Comparison of ENCODE assay signal across 9 cellular contexts in genomic region chr7:6443372-6443941, GRCh38. TPM values are rescaled to one million over a fixed set of nuclear protein-coding genes. Genes with fewer than 3 reads are reported as not detected.
DNase-seq lines count a peak whose midpoint lies in the region; ATAC-seq, FAIRE-seq and TF ChIP-seq lines count a peak whose summit lies in the region.
"Had no signal": no experiment of that assay in that cellular context is flagged by ENCODE, and none has a peak within 500 bp of the region (broad histone marks: within the 10 kb centered on the region; RNA-seq: fewer than 3 reads in every experiment).

No MANE protein-coding gene starts in this region.

- POLR2A ChIA-PET in HepG2 (lab: Yijun Ruan, JAX), result no interaction called here

- H3K36me3 ChIP-seq in HepG2 (replicated peaks in 1 of 2; ENCODE audit: control insufficient read depth in 1 of 2, insufficient read depth in 2 of 2, low read length in 2 of 2) (peaks cover 7 to 37% of the 10 kb centered on the region in 2 experiments), right lobe of liver (peaks cover 0 to 21% (median 2%) of the 10 kb centered on the region in 4 donors), neuronal stem cell (replicated peaks in 1 of 2; ENCODE audit: control insufficient read depth in 2 of 2, insufficient read depth in 2 of 2, low read length in 2 of 2) (peaks cover 21 to 58% of the 10 kb centered on the region in 2 donors)

- no peaks in the 10 kb centered on the region for H3K27me3 Mint-ChIP-seq in activated naive CD8-positive, alpha-beta T cell treated with anti-CD3 and anti-CD28 coated beads, Interleukin-2, amount 50 U/mL, for 24 hours

- H3K14ac ChIP-seq in neuronal stem cell (ENCODE audit: low read length), result no peak overlapping the region

- no peak overlapping the region for H2BK12ac ChIP-seq in neuronal stem cell (ENCODE audit: low read length)

- H3K4me3 ChIP-seq in HepG2 (replicated peaks in 1 of 3; ENCODE audit: insufficient read depth in 1 of 3, low read depth in 2 of 3, low read length in 3 of 3), result no peak overlapping the region
- H3K4me3 ChIP-seq in right lobe of liver, result no peak overlapping the region
- H3K4me3 ChIP-seq in neuronal stem cell (ENCODE audit: low read length in 2 of 2), result no peak overlapping the region

- H3K36me3 Mint-ChIP-seq in activated naive CD8-positive, alpha-beta T cell treated with anti-CD3 and anti-CD28 coated beads, Interleukin-2, amount 50 U/mL, for 24 hours (ENCODE audit: low read depth), result peaks cover 49% of the 10 kb centered on the region

- H3K4me1 Mint-ChIP-seq in activated naive CD8-positive, alpha-beta T cell treated with anti-CD3 and anti-CD28 coated beads, Interleukin-2, amount 50 U/mL, for 24 hours, result peaks cover 63% of the 10 kb centered on the region

- H3K27me3 ChIP-seq in HepG2 (ENCODE audit: control insufficient read depth in 1 of 2, insufficient read depth in 2 of 2, low read length in 2 of 2), result no peaks in the 10 kb centered on the region; a peak in 1 of 5 replicates
- H3K27me3 ChIP-seq in right lobe of liver, result no peaks in the 10 kb centered on the region
- no peaks in the 10 kb centered on the region for H3K27me3 ChIP-seq in neuronal stem cell (ENCODE audit: control insufficient read depth in 3 of 3, insufficient read depth in 3 of 3, low read depth in 1 of 3, low read length in 3 of 3)

- no peak overlapping the region for H3K4ac ChIP-seq in neuronal stem cell (ENCODE audit: low read length)

- H3K4me3 Mint-ChIP-seq in activated naive CD8-positive, alpha-beta T cell treated with anti-CD3 and anti-CD28 coated beads, Interleukin-2, amount 50 U/mL, for 24 hours, result no peak overlapping the region

- H2AFZ ChIP-seq in HepG2 (ENCODE audit: low read length) (no peak overlapping the region), neuronal stem cell (ENCODE audit: low read length) (no peak overlapping the region)

- no peak overlapping the region for H3K18ac ChIP-seq in neuronal stem cell (ENCODE audit: low read length)

- DNase-seq in HepG2 (ENCODE audit: low spot score) (peak; percentile 18), right lobe of liver (no peak), hepatic stellate cell (ENCODE audit: low spot score) (peak; percentile 82), neuronal stem cell (ENCODE audit: low spot score) (no peak), NCI-H510A treated with DMSO at 0.1 percent for 48 hours (lab: John Stamatoyannopoulos, UW) (no peak)
- DNase-seq in activated naive CD8-positive, alpha-beta T cell treated with anti-CD3 and anti-CD28 coated beads, Interleukin-2, amount 50 U/mL, for 24 hours, result no peak
- DNase-seq in activated CD4-positive, alpha-beta T cell treated with anti-CD3 and anti-CD28 coated beads, Interleukin-2, amount 50 U/mL, for 48 hours, result no peak
- DNase-seq: NCI-H187 had no signal

- TF ChIP-seq CTCF in HepG2 (CRISPR knock-in tag; IDR thresholded peaks at IDR 0.05) (no peak), right lobe of liver (IDR thresholded peaks at IDR 0.05) (no peak)

- no peak for TF ChIP-seq RAD21 in HepG2 (CRISPR knock-in tag; IDR thresholded peaks at IDR 0.05)

- H4K91ac ChIP-seq in neuronal stem cell (ENCODE audit: low read depth, low read length, poor library complexity), result no peak overlapping the region

- no peaks in the 10 kb centered on the region for H3K9me3 Mint-ChIP-seq in activated naive CD8-positive, alpha-beta T cell treated with anti-CD3 and anti-CD28 coated beads, Interleukin-2, amount 50 U/mL, for 24 hours

- no peak overlapping the region for H2BK120ac ChIP-seq in neuronal stem cell (ENCODE audit: low read depth, low read length)

- H3K27ac ChIP-seq in HepG2 (ENCODE audit: extremely low read length, insufficient read depth, low read length), result no peak overlapping the region
- H3K27ac ChIP-seq in right lobe of liver, result no peak overlapping the region
- no peak overlapping the region for H3K27ac ChIP-seq in neuronal stem cell (replicated peaks; ENCODE audit: low read length)

- H4K20me1 ChIP-seq in HepG2 (ENCODE audit: insufficient read depth, low read length), result no peaks in the 10 kb centered on the region

- in situ Hi-C loops in HepG2 (cut with HindIII; ENCODE audit: extremely low pct_ligation_motif_present, low pct_unique_long_range_greater_than_20kb), result no loop called here

- no peak overlapping the region for H2BK5ac ChIP-seq in neuronal stem cell (ENCODE audit: low read length)

- ATAC-seq in HepG2, result no peak
- ATAC-seq in right lobe of liver, result no peak
- no peak for ATAC-seq in activated naive CD8-positive, alpha-beta T cell treated with anti-CD3 and anti-CD28 coated beads, Interleukin-2, amount 50 U/mL, for 24 hours
- no peak for ATAC-seq in GM21423 (IDR thresholded peaks at IDR 0.05; ENCODE audit: unreplicated experiment)

- H3K79me1 ChIP-seq in neuronal stem cell (ENCODE audit: low read depth, low read length), result peaks cover 12% of the 10 kb centered on the region

- no TSS peak for BruUV-seq in HepG2 (replicated peaks; lab: Mats Ljungman, UMichigan)

- 100% methylated on average over 5 of the region's 5 CpGs for WGBS in HepG2 (ENCODE audit: low lambda C conversion rate)
- WGBS in right lobe of liver (ENCODE audit: insufficient coverage, low coverage, low lambda C conversion rate, missing lambda C conversion rate), result 93% methylated on average over 5 of the region's 5 CpGs
- WGBS in neuronal stem cell (ENCODE audit: extremely low coverage in 2 of 2, insufficient read length in 2 of 2, insufficient replicate concordance in 1 of 2), 2 donors, result no CpG with 5 or more reads among the region's 5 CpGs

- intact Hi-C loops in HepG2 (cut with micrococcal nuclease; ENCODE audit: unreplicated experiment) (no loop called here), right lobe of liver (cut with DNase I) (no loop called here)

- no peak for FAIRE-seq in HepG2 (lab: Jason Lieb, UNC)

- TF ChIP-seq EP300 in HepG2 (IDR thresholded peaks at IDR 0.05; ENCODE audit: low read depth in 2 of 2, low read length in 2 of 2) (no peak), HepG2 (CRISPR knock-in tag; IDR thresholded peaks at IDR 0.05; ENCODE audit: borderline replicate concordance) (no peak)

- H3K23ac ChIP-seq in neuronal stem cell (ENCODE audit: low read depth, low read length, poor library complexity), result no peak overlapping the region

- peaks cover 27% of the 10 kb centered on the region for H3K79me2 ChIP-seq in HepG2 (ENCODE audit: insufficient read depth, low read length)

- H3K9me3 ChIP-seq in HepG2 (ENCODE audit: low read length), result no peaks in the 10 kb centered on the region
- H3K9me3 ChIP-seq in right lobe of liver, result no peaks in the 10 kb centered on the region
- H3K9me3 ChIP-seq in neuronal stem cell (replicated peaks in 1 of 2; ENCODE audit: control insufficient read depth in 2 of 2, insufficient read depth in 1 of 2, low read depth in 1 of 2, low read length in 2 of 2), result no peaks in the 10 kb centered on the region

- H2BK15ac ChIP-seq in neuronal stem cell (ENCODE audit: low read length), result no peak overlapping the region

- H2AK5ac ChIP-seq in neuronal stem cell (ENCODE audit: low read depth, low read length), result no peak overlapping the region

- H4K8ac ChIP-seq in neuronal stem cell (ENCODE audit: low read depth, low read length), result no peak overlapping the region

- no peak for TF ChIP-seq POLR2A in HepG2 (IDR thresholded peaks at IDR 0.05; ENCODE audit: insufficient read depth in 1 of 2, low read depth in 2 of 2, low read length in 2 of 2)
- no peak for TF ChIP-seq POLR2A in right lobe of liver (IDR thresholded peaks at IDR 0.05)

- peaks cover 6% of the 10 kb centered on the region for H3K4me1 ChIP-seq in HepG2 (ENCODE audit: insufficient read depth, low read length)
- H3K4me1 ChIP-seq in right lobe of liver, result peaks cover 0 to 7% (median 1%) of the 10 kb centered on the region in 4 donors
- H3K4me1 ChIP-seq in neuronal stem cell (ENCODE audit: control insufficient read depth in 2 of 2, insufficient read depth in 1 of 2, low read depth in 1 of 2, low read length in 2 of 2), result peaks cover 0 to 4% of the 10 kb centered on the region in 2 donors

- CTCF ChIA-PET in HepG2 (lab: Yijun Ruan, JAX; ENCODE audit: low intra/inter-chr PET ratio, low total read pairs), result no interaction called here

- H3K4me2 ChIP-seq in HepG2 (ENCODE audit: low read depth, low read length), result no peak overlapping the region
- H3K4me2 ChIP-seq in neuronal stem cell (ENCODE audit: insufficient read depth, low read length, poor library complexity, severe bottlenecking), result no peak overlapping the region

- H3K27ac Mint-ChIP-seq in activated naive CD8-positive, alpha-beta T cell treated with anti-CD3 and anti-CD28 coated beads, Interleukin-2, amount 50 U/mL, for 24 hours, result peak overlapping the region; percentile 12

- H3K9ac ChIP-seq in HepG2 (ENCODE audit: insufficient read depth, low read depth, low read length), result no peak overlapping the region
- H3K9ac ChIP-seq in neuronal stem cell (ENCODE audit: low read depth, low read length, poor library complexity), result no peak overlapping the region

RNA-seq across cellular contexts. Expression of gene DAGLB, which starts 4.3 kb away (rescaled TPM):
- total RNA-seq in HepG2 (2016; rRNA removed; fragmentation: Illumina TruSeq; extraction: Trizol) (3.6 and 7.9 TPM in 2 replicates), right lobe of liver (10 to 100 TPM in 4 of 6 experiments, 1 to 10 TPM in 2; 8.9 to 12.7 (median 11.7) TPM)
- 6.4 and 7.1 TPM in 2 replicates for total RNA-seq in HepG2 (2016; cell fraction: cytosol; rRNA removed; fragmentation: Illumina TruSeq; extraction: Trizol; ENCODE audit: low read depth)
- total RNA-seq in HepG2 (2016; cell fraction: insoluble cytoplasmic fraction; rRNA removed; fragmentation: Illumina TruSeq; extraction: Trizol), result 3.1 and 7.2 TPM in 2 replicates
- 4.0 and 4.5 TPM in 2 replicates for total RNA-seq in HepG2 (2016; cell fraction: membrane; rRNA removed; fragmentation: Illumina TruSeq; extraction: Trizol)
- total RNA-seq in HepG2 (2016; cell fraction: nucleus; rRNA removed; fragmentation: Illumina TruSeq; extraction: Trizol), result 10.1 and 13.2 TPM in 2 replicates
- polyA plus RNA-seq in HepG2 (2011; rRNA removed), result 9.8 and 11.5 TPM in 2 replicates
- polyA plus RNA-seq in HepG2 (2011; cell fraction: cytosol; rRNA removed), result 9.4 and 11.5 TPM in 2 replicates
- 20.8 and 23.8 TPM in 2 replicates for polyA plus RNA-seq in HepG2 (2011; cell fraction: nucleus; rRNA removed)
- polyA plus RNA-seq in HepG2 (2012), result 7.9 and 10.4 TPM in 2 replicates
- polyA plus RNA-seq in HepG2 (2016; cell fraction: cytosol; fragmentation: Illumina TruSeq; extraction: Trizol; ENCODE audit: low read depth), result 1.2 and 1.8 TPM in 2 replicates
- polyA plus RNA-seq in HepG2 (2016; cell fraction: insoluble cytoplasmic fraction; fragmentation: Illumina TruSeq; extraction: Trizol; ENCODE audit: low read depth), result 3.4 and 4.3 TPM in 2 replicates
- 2.0 and 2.2 TPM in 2 replicates for polyA plus RNA-seq in HepG2 (2016; cell fraction: membrane; fragmentation: Illumina TruSeq; extraction: Trizol; ENCODE audit: low read depth)
- 21.3 and 23.7 TPM in 2 replicates for polyA plus RNA-seq in HepG2 (2016; cell fraction: nucleus; fragmentation: Illumina TruSeq; extraction: Trizol; ENCODE audit: insufficient read depth, low read depth)
- 40.2 and 95.0 TPM in 2 replicates for polyA minus RNA-seq in HepG2 (2011; rRNA and poly(A)+ RNA removed; ENCODE audit: low replicate concordance)
- polyA minus RNA-seq in HepG2 (2011; cell fraction: cytosol; rRNA and poly(A)+ RNA removed), result 9.5 and 9.9 TPM in 2 replicates
- 24.1 and 29.1 TPM in 2 replicates for polyA minus RNA-seq in HepG2 (2011; cell fraction: nucleus; rRNA and poly(A)+ RNA removed)
- polyA plus RNA-seq in neuronal stem cell (2013, experiment 1 of 2), result 10.6 TPM
- 9.4 TPM for polyA plus RNA-seq in neuronal stem cell (2013, experiment 2 of 2)

RNA-seq across cellular contexts. Expression of gene KDELR2, which starts 40.5 kb away (rescaled TPM):
- total RNA-seq in HepG2 (2016; rRNA removed; fragmentation: Illumina TruSeq; extraction: Trizol) (118 and 194 TPM in 2 replicates), right lobe of liver (100 to 1,000 TPM; 134 to 207 (median 144) TPM)
- total RNA-seq in HepG2 (2016; cell fraction: cytosol; rRNA removed; fragmentation: Illumina TruSeq; extraction: Trizol; ENCODE audit: low read depth), result 89.6 and 109 TPM in 2 replicates
- 120 and 181 TPM in 2 replicates for total RNA-seq in HepG2 (2016; cell fraction: insoluble cytoplasmic fraction; rRNA removed; fragmentation: Illumina TruSeq; extraction: Trizol)
- total RNA-seq in HepG2 (2016; cell fraction: membrane; rRNA removed; fragmentation: Illumina TruSeq; extraction: Trizol), result 185 and 203 TPM in 2 replicates
- 159 and 179 TPM in 2 replicates for total RNA-seq in HepG2 (2016; cell fraction: nucleus; rRNA removed; fragmentation: Illumina TruSeq; extraction: Trizol)
- 167 and 220 TPM in 2 replicates for polyA plus RNA-seq in HepG2 (2011; rRNA removed)
- 151 and 187 TPM in 2 replicates for polyA plus RNA-seq in HepG2 (2011; cell fraction: cytosol; rRNA removed)
- polyA plus RNA-seq in HepG2 (2011; cell fraction: nucleus; rRNA removed), result 68.9 and 73.8 TPM in 2 replicates
- 149 and 242 TPM in 2 replicates for polyA plus RNA-seq in HepG2 (2012)
- 230 and 315 TPM in 2 replicates for polyA plus RNA-seq in HepG2 (2016; cell fraction: cytosol; fragmentation: Illumina TruSeq; extraction: Trizol; ENCODE audit: low read depth)
- polyA plus RNA-seq in HepG2 (2016; cell fraction: insoluble cytoplasmic fraction; fragmentation: Illumina TruSeq; extraction: Trizol; ENCODE audit: low read depth), result 186 and 202 TPM in 2 replicates
- 266 and 311 TPM in 2 replicates for polyA plus RNA-seq in HepG2 (2016; cell fraction: membrane; fragmentation: Illumina TruSeq; extraction: Trizol; ENCODE audit: low read depth)
- polyA plus RNA-seq in HepG2 (2016; cell fraction: nucleus; fragmentation: Illumina TruSeq; extraction: Trizol; ENCODE audit: insufficient read depth, low read depth), result 443 and 455 TPM in 2 replicates
- polyA minus RNA-seq in HepG2 (2011; rRNA and poly(A)+ RNA removed; ENCODE audit: low replicate concordance), result 133 and 182 TPM in 2 replicates
- polyA minus RNA-seq in HepG2 (2011; cell fraction: cytosol; rRNA and poly(A)+ RNA removed), result 108 and 113 TPM in 2 replicates
- polyA minus RNA-seq in HepG2 (2011; cell fraction: nucleus; rRNA and poly(A)+ RNA removed), result 69.6 and 80.1 TPM in 2 replicates
- polyA plus RNA-seq in neuronal stem cell (2013, experiment 1 of 2), result 70.7 TPM
- 74.1 TPM for polyA plus RNA-seq in neuronal stem cell (2013, experiment 2 of 2)

Comparison
In these comparisons a context has a peak if more than half of its experiments do, and no peak if none do; other contexts are left out.
1. DNase-seq: peak in HepG2 (single experiment) and hepatic stellate cell (single experiment); none in right lobe of liver (0 of 3), activated naive CD8-positive, alpha-beta T cell treated with anti-CD3 and anti-CD28 coated beads, Interleukin-2, amount 50 U/mL, for 24 hours (single experiment), neuronal stem cell (single experiment), activated CD4-positive, alpha-beta T cell treated with anti-CD3 and anti-CD28 coated beads, Interleukin-2, amount 50 U/mL, for 48 hours (0 of 2) and NCI-H510A treated with DMSO at 0.1 percent for 48 hours (single experiment).